ENCODE assay signal across 12 cellular contexts in genomic region chr16:68297908-68298307, GRCh38. TPM values are rescaled to one million over a fixed set of nuclear protein-coding genes. Genes with fewer than 3 reads are reported as not detected.
A peak's percentile ranks its signal among the peaks of the same experiment; 100 is the strongest.
DNase-seq lines count a peak whose midpoint lies in the region; ATAC-seq, FAIRE-seq and TF ChIP-seq lines count a peak whose summit lies in the region.
"Had no signal": no experiment of that assay in that cellular context is flagged by ENCODE, and none has a peak within 500 bp of the region (broad histone marks: within the 10 kb centered on the region; RNA-seq: fewer than 3 reads in every experiment).

No MANE protein-coding gene starts in this region.

- no peak overlapping the region for H3K4me3 ChIP-seq in bronchial epithelial cell (ENCODE audit: low read depth, low read length)
- no peak overlapping the region for H3K4me3 ChIP-seq in psoas muscle

- FAIRE-seq in bronchial epithelial cell (lab: Jason Lieb, UNC): no peak
- FAIRE-seq: TTC549 had no signal

- 44 to 60% (median 46%) methylated on average over 3 of the region's 3 CpGs for WGBS in psoas muscle, 3 donors

- peak overlapping the region; percentile 20 for H3K27ac Mint-ChIP-seq in activated CD8-positive, alpha-beta memory T cell treated with anti-CD3 and anti-CD28 coated beads, Interleukin-2, amount 10 ng/mL, durations not matched to agents 7 days and 5 days
- H3K27ac Mint-ChIP-seq in HFFc6: peak overlapping the region; percentile 81

- TF ChIP-seq CTCF in HFFc6 (IDR thresholded peaks at IDR 0.05): no peak
- TF ChIP-seq CTCF in bronchial epithelial cell (IDR thresholded peaks at IDR 0.05; ENCODE audit: insufficient read depth, low read length, severe bottlenecking): no peak
- TF ChIP-seq CTCF in psoas muscle (IDR thresholded peaks at IDR 0.05): no peak

- ATAC-seq in activated CD8-positive, alpha-beta memory T cell treated with anti-CD3 and anti-CD28 coated beads, Interleukin-2, amount 10 ng/mL, durations not matched to agents 7 days and 5 days: no peak
- ATAC-seq in psoas muscle: no peak

- DNase-seq in activated CD8-positive, alpha-beta memory T cell treated with anti-CD3 and anti-CD28 coated beads, Interleukin-2, amount 10 ng/mL, durations not matched to agents 7 days and 5 days: no peak
- no peak for DNase-seq in activated CD8-positive, alpha-beta memory T cell treated with anti-CD3 and anti-CD28 coated beads, Interleukin-2, amount 50 U/mL, for 4 hours
- no peak for DNase-seq in HFFc6
- DNase-seq in bronchial epithelial cell (ENCODE audit: low read depth): peak; percentile 65
- DNase-seq in psoas muscle: no peak
- DNase-seq in NCI-H748 treated with DMSO at 0.1 percent for 48 hours (lab: John Stamatoyannopoulos, UW): no peak
- DNase-seq in activated effector memory CD4-positive, alpha-beta T cell treated with anti-CD3 and anti-CD28 coated beads, Interleukin-2, amount 50 U/mL, for 16 hours: no peak
- no peak for DNase-seq in activated CD4-positive, alpha-beta T cell treated with anti-CD3 and anti-CD28 coated beads for 1 hour
- DNase-seq: BE2C, NCI-H1930 had no signal

- intact Hi-C loops in psoas muscle (cut with DNase I): loop anchor here in 1 of 2 donors (5.0 kb wide), 1 partner anchor 36 kb away; the partner anchor contains the start of gene SLC7A6

- H3K4me3 Mint-ChIP-seq in activated CD8-positive, alpha-beta memory T cell treated with anti-CD3 and anti-CD28 coated beads, Interleukin-2, amount 10 ng/mL, durations not matched to agents 7 days and 5 days: no peak overlapping the region
- H3K4me3 Mint-ChIP-seq in HFFc6: no peak overlapping the region

- H3K27me3 Mint-ChIP-seq in activated CD8-positive, alpha-beta memory T cell treated with anti-CD3 and anti-CD28 coated beads, Interleukin-2, amount 10 ng/mL, durations not matched to agents 7 days and 5 days: no peaks in the 10 kb centered on the region
- no peaks in the 10 kb centered on the region; the same call in 1 of the 2 replicates for H3K27me3 Mint-ChIP-seq in HFFc6 (ENCODE audit: insufficient read depth)
- H3K27me3 Mint-ChIP-seq: progenitor cell of endocrine pancreas had no signal

- peaks cover 2% of the 10 kb centered on the region for H3K4me1 Mint-ChIP-seq in activated CD8-positive, alpha-beta memory T cell treated with anti-CD3 and anti-CD28 coated beads, Interleukin-2, amount 10 ng/mL, durations not matched to agents 7 days and 5 days
- peaks cover 48% of the 10 kb centered on the region for H3K4me1 Mint-ChIP-seq in HFFc6 (ENCODE audit: low read depth)

- H3K27me3 ChIP-seq in bronchial epithelial cell (ENCODE audit: control insufficient read depth, insufficient read depth, low read length) (no peaks in the 10 kb centered on the region), psoas muscle (ENCODE audit: insufficient read depth in 3 of 3, low read length in 2 of 3) (no peaks in the 10 kb centered on the region)
- H3K27me3 ChIP-seq: BE2C had no signal

- H3K4me1 ChIP-seq in psoas muscle: peaks cover 29% of the 10 kb centered on the region
- H3K4me1 ChIP-seq: BE2C had no signal

- H3K36me3 Mint-ChIP-seq in activated CD8-positive, alpha-beta memory T cell treated with anti-CD3 and anti-CD28 coated beads, Interleukin-2, amount 10 ng/mL, durations not matched to agents 7 days and 5 days: peaks cover 55% of the 10 kb centered on the region
- H3K36me3 Mint-ChIP-seq in HFFc6 (ENCODE audit: low read depth): peaks cover 41% of the 10 kb centered on the region

- no peaks in the 10 kb centered on the region for H3K9me3 Mint-ChIP-seq in activated CD8-positive, alpha-beta memory T cell treated with anti-CD3 and anti-CD28 coated beads, Interleukin-2, amount 10 ng/mL, durations not matched to agents 7 days and 5 days (ENCODE audit: low read depth)
- no peaks in the 10 kb centered on the region for H3K9me3 Mint-ChIP-seq in HFFc6

- H3K9me3 ChIP-seq in psoas muscle: no peaks in the 10 kb centered on the region
- H3K9me3 ChIP-seq: BE2C had no signal

- peaks cover 32% of the 10 kb centered on the region for H3K36me3 ChIP-seq in bronchial epithelial cell (ENCODE audit: control insufficient read depth, insufficient read depth, low read length)
- peaks cover 9 to 100% of the 10 kb centered on the region in 2 donors for H3K36me3 ChIP-seq in psoas muscle (ENCODE audit: insufficient read depth in 1 of 2, low read depth in 1 of 2)

- peak overlapping the region; percentile 64 for H3K27ac ChIP-seq in psoas muscle

- CTCF ChIA-PET in activated CD8-positive, alpha-beta memory T cell treated with anti-CD3 and anti-CD28 coated beads, Interleukin-2, amount 10 ng/mL, durations not matched to agents 7 days and 5 days (lab: Charles Lee): interaction anchor here (4.2 kb wide), 1 partner anchor 36 kb away, joined by 44 read pairs; the partner anchor contains the start of gene SLC7A6

RNA-seq across cellular contexts. Expression of gene SLC7A6OS, which starts 12.8 kb away (rescaled TPM):
- 10 to 100 TPM; 29.8 to 30.8 TPM for total RNA-seq in activated CD8-positive, alpha-beta memory T cell treated with anti-CD3 and anti-CD28 coated beads, Interleukin-2, amount 10 ng/mL, durations not matched to agents 7 days and 5 days
- 10 to 100 TPM; 10.5 to 16.2 (median 13.7) TPM for total RNA-seq in HFFc6 (2021; fragmentation: NEBNext Ultra II Directional; extraction: Animal tissue kit (Norgen Biotek cat#: 25700))
- total RNA-seq in bronchial epithelial cell: 17.4 and 19.3 TPM in 2 replicates
- 10 to 100 TPM in 2 of 4 donors, 1 to 10 TPM in 2; 7.9 to 12.6 (median 9.9) TPM for total RNA-seq in psoas muscle
- polyA plus RNA-seq in psoas muscle: 10 to 100 TPM in 1 of 3 donors, 1 to 10 TPM in 2; 5.8 to 16.3 (median 9.5) TPM

RNA-seq across cellular contexts. Expression of gene PRMT7, which starts 12.9 kb away (rescaled TPM):
- total RNA-seq in activated CD8-positive, alpha-beta memory T cell treated with anti-CD3 and anti-CD28 coated beads, Interleukin-2, amount 10 ng/mL, durations not matched to agents 7 days and 5 days: 10 to 100 TPM; 60.9 to 73.9 TPM
- 10 to 100 TPM; 32.1 to 37.7 (median 36.4) TPM for total RNA-seq in HFFc6 (2021; fragmentation: NEBNext Ultra II Directional; extraction: Animal tissue kit (Norgen Biotek cat#: 25700))
- total RNA-seq in bronchial epithelial cell (23.9 and 36.9 TPM in 2 replicates), psoas muscle (10 to 100 TPM; 19.9 to 31.4 (median 26.6) TPM)
- 10 to 100 TPM; 18.9 to 45.1 (median 20.4) TPM for polyA plus RNA-seq in psoas muscle

RNA-seq across cellular contexts. Expression of gene SLC7A6, which starts 33.6 kb away (rescaled TPM):
- 10 to 100 TPM; 73.3 to 99.5 TPM for total RNA-seq in activated CD8-positive, alpha-beta memory T cell treated with anti-CD3 and anti-CD28 coated beads, Interleukin-2, amount 10 ng/mL, durations not matched to agents 7 days and 5 days
- total RNA-seq in HFFc6 (2021; fragmentation: NEBNext Ultra II Directional; extraction: Animal tissue kit (Norgen Biotek cat#: 25700)): 10 to 100 TPM; 46.1 to 56.6 (median 50.8) TPM
- total RNA-seq in bronchial epithelial cell: 9.1 and 19.7 TPM in 2 replicates
- 100 to 1,000 TPM in 1 of 4 donors, 10 to 100 TPM in 3; 25.6 to 217 (median 70.5) TPM for total RNA-seq in psoas muscle
- 10 to 100 TPM in 2 of 3 donors, 1 to 10 TPM in 1; 9.2 to 55.2 (median 36.4) TPM for polyA plus RNA-seq in psoas muscle

RNA-seq across cellular contexts. Expression of gene PLA2G15, which starts 52.7 kb away (rescaled TPM):
- 1 to 10 TPM; 8.4 to 9.3 TPM for total RNA-seq in activated CD8-positive, alpha-beta memory T cell treated with anti-CD3 and anti-CD28 coated beads, Interleukin-2, amount 10 ng/mL, durations not matched to agents 7 days and 5 days
- 10 to 100 TPM; 40.1 to 47.4 (median 44.4) TPM for total RNA-seq in HFFc6 (2021; fragmentation: NEBNext Ultra II Directional; extraction: Animal tissue kit (Norgen Biotek cat#: 25700))
- total RNA-seq in bronchial epithelial cell: 8.2 and 9.2 TPM in 2 replicates
- total RNA-seq in psoas muscle: 10 to 100 TPM; 28.0 to 65.0 (median 31.0) TPM
- 10 to 100 TPM; 13.0 to 31.7 (median 22.6) TPM for polyA plus RNA-seq in psoas muscle
